8 cellular contexts compared by ENCODE assay signal in genomic region chr3:100334340-100335136, GRCh38. TPM values are rescaled to one million over a fixed set of nuclear protein-coding genes. Genes with fewer than 3 reads are reported as not detected.
A peak's percentile ranks its signal among the peaks of the same experiment; 100 is the strongest.
DNase-seq lines count a peak whose midpoint lies in the region; ATAC-seq and TF ChIP-seq lines count a peak whose summit lies in the region.

Gene NIT2, plus strand, starts transcription at chr3:100334757. Its CDS starts 35 bp downstream, at chr3:100334792.

- DNase-seq in Daoy (ENCODE audit: low read depth) (peak; percentile 90), RWPE2 (ENCODE audit: low spot score) (peak; percentile 83), fibroblast of peridontal ligament (ENCODE audit: extremely low read depth) (peak; percentile 64), natural killer cell (peak; percentile 69)
- DNase-seq in activated T-helper 2 cell treated with anti-CD3 and anti-CD28 coated beads, Interferon-gamma antibody, Interleukin-2, Interleukin-4, amounts not matched to agents 10 μg/mL and 5 μg/mL and 100 μg/mL, durations not matched to agents 14 hours and 24 hours and 36 hours (ENCODE audit: low spot score), result peak; percentile 74
- peak; percentile 79 for DNase-seq in stimulated activated naive CD4-positive, alpha-beta T cell treated with Interleukin-2 at 50 U/mL for 16 hours (lab: John Stamatoyannopoulos, UW)

- no peaks in the 10 kb centered on the region for H3K27me3 ChIP-seq in KMS-11 (ENCODE audit: insufficient read depth, low read depth)
- H3K27me3 ChIP-seq in RWPE2 (ENCODE audit: insufficient read depth, poor library complexity, severe bottlenecking), result no peaks in the 10 kb centered on the region

- no peak within 1 kb of the TSS for H3K4me3 ChIP-seq in KMS-11 (IDR thresholded peaks at IDR 0.05; ENCODE audit: insufficient read depth, low read depth, low read length)
- H3K4me3 ChIP-seq in RWPE2 (ENCODE audit: severe bottlenecking), result peak within 1 kb of the TSS; percentile 64

- H3K4me2 ChIP-seq in KMS-11, result peak within 1 kb of the TSS; percentile 99

- H3K9ac ChIP-seq in KMS-11, result peak within 1 kb of the TSS; percentile 93

- TF ChIP-seq CTCF in KMS-11 (conservative IDR thresholded peaks at IDR 0.05; ENCODE audit: low read depth, low read length) (no peak), RWPE2 (IDR thresholded peaks at IDR 0.05; ENCODE audit: poor library complexity, severe bottlenecking) (no peak), natural killer cell (IDR thresholded peaks at IDR 0.05) (no peak)

- no peaks in the 10 kb centered on the region for H3K27me3 Mint-ChIP-seq in activated T-helper 2 cell treated with anti-CD3 and anti-CD28 coated beads, Interferon-gamma antibody, Interleukin-2, Interleukin-4, amounts not matched to agents 10 μg/mL and 5 μg/mL and 100 μg/mL, durations not matched to agents 14 hours and 24 hours and 36 hours (ENCODE audit: low read depth)
- no peaks in the 10 kb centered on the region for H3K27me3 Mint-ChIP-seq in natural killer cell (ENCODE audit: low read depth in 2 of 2)

- peak within 1 kb of the TSS; percentile 75 for H2AFZ ChIP-seq in KMS-11 (ENCODE audit: low read depth)

- no peaks in the 10 kb centered on the region for H3K79me2 ChIP-seq in KMS-11 (ENCODE audit: insufficient read depth, low read depth)

- intact Hi-C loops in activated T-helper 2 cell treated with anti-CD3 and anti-CD28 coated beads, Interferon-gamma antibody, Interleukin-2, Interleukin-4, amounts not matched to agents 10 μg/mL and 5 μg/mL and 100 μg/mL, durations not matched to agents 14 hours and 24 hours and 36 hours (cut with micrococcal nuclease), result loop anchor here (1.0 to 10.0 kb wide), 4 partner anchors 18 to 380 kb away; partner anchors contain the start of genes LNP1, TBC1D23 and TOMM70
- intact Hi-C loops in natural killer cell (cut with micrococcal nuclease), result loop anchor here (1.0 kb wide), 1 partner anchor 67 kb away; the partner anchor contains the start of genes LNP1 and TOMM70

- H3K27ac ChIP-seq in KMS-11 (peak within 1 kb of the TSS; percentile 62), RWPE2 (ENCODE audit: poor library complexity, severe bottlenecking) (peak within 1 kb of the TSS; percentile 23)

- H3K9me3 ChIP-seq in RWPE2 (ENCODE audit: severe bottlenecking), result no peaks in the 10 kb centered on the region

- H3K4me1 Mint-ChIP-seq in activated T-helper 2 cell treated with anti-CD3 and anti-CD28 coated beads, Interferon-gamma antibody, Interleukin-2, Interleukin-4, amounts not matched to agents 10 μg/mL and 5 μg/mL and 100 μg/mL, durations not matched to agents 14 hours and 24 hours and 36 hours (ENCODE audit: low read depth), result peaks cover 18% of the 10 kb centered on the region
- peaks cover 8 to 29% of the 10 kb centered on the region in 2 donors for H3K4me1 Mint-ChIP-seq in natural killer cell

- no peaks in the 10 kb centered on the region for H4K20me1 ChIP-seq in KMS-11 (ENCODE audit: insufficient read depth)

- peaks cover 6% of the 10 kb centered on the region for H3K4me1 ChIP-seq in KMS-11 (ENCODE audit: low read depth, poor library complexity, severe bottlenecking)
- no peaks in the 10 kb centered on the region for H3K4me1 ChIP-seq in RWPE2 (ENCODE audit: insufficient read depth, poor library complexity, severe bottlenecking)

- no peaks in the 10 kb centered on the region for H3K9me3 Mint-ChIP-seq in activated T-helper 2 cell treated with anti-CD3 and anti-CD28 coated beads, Interferon-gamma antibody, Interleukin-2, Interleukin-4, amounts not matched to agents 10 μg/mL and 5 μg/mL and 100 μg/mL, durations not matched to agents 14 hours and 24 hours and 36 hours
- no peaks in the 10 kb centered on the region for H3K9me3 Mint-ChIP-seq in natural killer cell

- H3K36me3 Mint-ChIP-seq in activated T-helper 2 cell treated with anti-CD3 and anti-CD28 coated beads, Interferon-gamma antibody, Interleukin-2, Interleukin-4, amounts not matched to agents 10 μg/mL and 5 μg/mL and 100 μg/mL, durations not matched to agents 14 hours and 24 hours and 36 hours (ENCODE audit: low read depth), result peaks cover 13% of the 10 kb centered on the region
- no peaks in the 10 kb centered on the region for H3K36me3 Mint-ChIP-seq in natural killer cell

- peak within 1 kb of the TSS; percentile 99 for H3K4me3 Mint-ChIP-seq in activated T-helper 2 cell treated with anti-CD3 and anti-CD28 coated beads, Interferon-gamma antibody, Interleukin-2, Interleukin-4, amounts not matched to agents 10 μg/mL and 5 μg/mL and 100 μg/mL, durations not matched to agents 14 hours and 24 hours and 36 hours (ENCODE audit: low read depth)
- peak within 1 kb of the TSS; percentile 95 for H3K4me3 Mint-ChIP-seq in natural killer cell

- ATAC-seq in GM21786 (IDR thresholded peaks at IDR 0.05; ENCODE audit: unreplicated experiment) (peak; percentile 95), RWPE2 (ENCODE audit: low read depth) (peak; percentile 95), natural killer cell (peak; percentile 95 to 96 (median 95))

- no peaks in the 10 kb centered on the region for H3K36me3 ChIP-seq in KMS-11 (ENCODE audit: insufficient read depth)
- H3K36me3 ChIP-seq in RWPE2 (ENCODE audit: low read depth), result peaks cover 8% of the 10 kb centered on the region

- H3K27ac Mint-ChIP-seq in activated T-helper 2 cell treated with anti-CD3 and anti-CD28 coated beads, Interferon-gamma antibody, Interleukin-2, Interleukin-4, amounts not matched to agents 10 μg/mL and 5 μg/mL and 100 μg/mL, durations not matched to agents 14 hours and 24 hours and 36 hours, result peak within 1 kb of the TSS; percentile 99
- peak within 1 kb of the TSS; percentile 86 to 88 for H3K27ac Mint-ChIP-seq in natural killer cell

RNA-seq across cellular contexts. Expression of gene NIT2, which starts in this region (rescaled TPM):
- total RNA-seq in Daoy (2014; rRNA removed; shearing (Covaris generic)), result 48.3 and 53.2 TPM in 2 replicates
- total RNA-seq in activated T-helper 2 cell treated with anti-CD3 and anti-CD28 coated beads, Interferon-gamma antibody, Interleukin-2, Interleukin-4, amounts not matched to agents 10 μg/mL and 5 μg/mL and 100 μg/mL, durations not matched to agents 14 hours and 24 hours and 36 hours, result 73.0 and 73.7 TPM in 2 replicates
- total RNA-seq in natural killer cell, result 10 to 100 TPM; 21.5 to 25.1 (median 24.1) TPM
